In the genomic region with DNA sequence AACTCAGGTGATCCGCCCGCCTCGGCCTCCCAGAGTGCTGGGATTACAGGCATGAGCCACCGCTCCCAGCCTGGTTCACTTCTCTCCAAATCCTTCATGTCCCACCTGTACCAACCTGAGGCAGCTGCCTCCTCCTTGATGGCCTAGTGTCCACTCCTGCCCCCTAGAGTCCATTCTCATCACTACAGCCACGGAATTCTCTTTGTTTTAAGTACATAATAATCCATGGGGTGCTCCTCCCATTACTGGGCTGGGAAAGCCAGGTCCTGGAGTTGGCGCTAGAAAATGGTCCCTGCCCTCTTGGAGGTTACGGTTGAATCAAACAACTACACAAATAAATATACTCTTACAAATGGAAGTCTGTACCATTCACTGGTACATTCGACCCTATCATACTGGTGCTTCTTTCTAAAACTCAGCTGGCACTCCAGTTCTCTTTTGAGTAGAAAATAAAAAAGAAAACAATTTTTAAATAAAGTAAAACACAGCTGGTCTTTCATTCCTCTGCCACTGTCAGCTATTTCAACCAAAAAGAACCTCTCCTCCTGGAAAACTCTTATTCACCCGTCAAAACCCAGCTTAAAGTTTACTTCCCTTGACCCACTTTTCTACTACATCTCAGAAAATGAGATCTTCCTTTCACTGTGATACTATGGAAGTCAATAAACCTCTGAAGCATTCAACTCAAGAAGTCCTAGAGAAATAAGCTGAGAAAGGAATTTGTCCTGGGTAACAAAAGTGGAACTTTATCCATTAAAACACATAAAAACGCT, we compare ENCODE assay signal across 8 cellular contexts. TPM values are rescaled to one million over a fixed set of nuclear protein-coding genes. Genes with fewer than 3 reads are reported as not detected.
DNase-seq lines count a peak whose midpoint lies in the region; ATAC-seq and TF ChIP-seq lines count a peak whose summit lies in the region.

No MANE protein-coding gene starts in this region.

- intact Hi-C loops in activated T-helper 1 cell treated with anti-CD3 and anti-CD28 coated beads, Interleukin-12 subunit alpha, Interleukin-12 subunit beta, Interleukin-2, Interleukin-4 antibody, amounts not matched to agents 30 ng/mL and 10 ng/mL and 1 ng/mL, durations not matched to agents 14 hours and 24 hours and 36 hours (cut with micrococcal nuclease): loop anchor here (1.0 kb wide), 1 partner anchor 177 kb away; no protein-coding TSS in a partner anchor

- no peak overlapping the region for H3K27ac ChIP-seq in KMS-11

- peaks cover 6% of the 10 kb centered on the region for H3K4me1 ChIP-seq in KMS-11 (ENCODE audit: low read depth, poor library complexity, severe bottlenecking)

- H3K9ac ChIP-seq in KMS-11: no peak overlapping the region

- no peaks in the 10 kb centered on the region for H3K79me2 ChIP-seq in KMS-11 (ENCODE audit: insufficient read depth, low read depth)

- no peak overlapping the region for H3K4me2 ChIP-seq in KMS-11

- H3K4me3 Mint-ChIP-seq in activated T-helper 1 cell treated with anti-CD3 and anti-CD28 coated beads, Interleukin-12 subunit alpha, Interleukin-12 subunit beta, Interleukin-2, Interleukin-4 antibody, amounts not matched to agents 30 ng/mL and 10 ng/mL and 1 ng/mL, durations not matched to agents 14 hours and 24 hours and 36 hours: no peak overlapping the region

- no peaks in the 10 kb centered on the region for H3K27me3 Mint-ChIP-seq in activated T-helper 1 cell treated with anti-CD3 and anti-CD28 coated beads, Interleukin-12 subunit alpha, Interleukin-12 subunit beta, Interleukin-2, Interleukin-4 antibody, amounts not matched to agents 30 ng/mL and 10 ng/mL and 1 ng/mL, durations not matched to agents 14 hours and 24 hours and 36 hours (ENCODE audit: insufficient read depth)

- no peak overlapping the region for H2AFZ ChIP-seq in KMS-11 (ENCODE audit: low read depth)

- no peaks in the 10 kb centered on the region for H3K9me3 Mint-ChIP-seq in activated T-helper 1 cell treated with anti-CD3 and anti-CD28 coated beads, Interleukin-12 subunit alpha, Interleukin-12 subunit beta, Interleukin-2, Interleukin-4 antibody, amounts not matched to agents 30 ng/mL and 10 ng/mL and 1 ng/mL, durations not matched to agents 14 hours and 24 hours and 36 hours

- peak overlapping the region; percentile 16 for H3K27ac Mint-ChIP-seq in activated T-helper 1 cell treated with anti-CD3 and anti-CD28 coated beads, Interleukin-12 subunit alpha, Interleukin-12 subunit beta, Interleukin-2, Interleukin-4 antibody, amounts not matched to agents 30 ng/mL and 10 ng/mL and 1 ng/mL, durations not matched to agents 14 hours and 24 hours and 36 hours

- H4K20me1 ChIP-seq in KMS-11 (ENCODE audit: insufficient read depth): no peaks in the 10 kb centered on the region

- no peaks in the 10 kb centered on the region for H3K4me1 Mint-ChIP-seq in activated T-helper 1 cell treated with anti-CD3 and anti-CD28 coated beads, Interleukin-12 subunit alpha, Interleukin-12 subunit beta, Interleukin-2, Interleukin-4 antibody, amounts not matched to agents 30 ng/mL and 10 ng/mL and 1 ng/mL, durations not matched to agents 14 hours and 24 hours and 36 hours (ENCODE audit: low read depth)

- TF ChIP-seq CTCF in KMS-11 (conservative IDR thresholded peaks at IDR 0.05; ENCODE audit: low read depth, low read length): peak; percentile 61

- H3K27me3 ChIP-seq in KMS-11 (ENCODE audit: insufficient read depth, low read depth): no peaks in the 10 kb centered on the region

- no peaks in the 10 kb centered on the region for H3K36me3 ChIP-seq in KMS-11 (ENCODE audit: insufficient read depth)

- ATAC-seq in left lobe of liver: peak; percentile 47
- ATAC-seq in HG02981 (IDR thresholded peaks at IDR 0.05; ENCODE audit: unreplicated experiment): no peak
- ATAC-seq in GM18868 (IDR thresholded peaks at IDR 0.05; ENCODE audit: unreplicated experiment): no peak

- H3K36me3 Mint-ChIP-seq in activated T-helper 1 cell treated with anti-CD3 and anti-CD28 coated beads, Interleukin-12 subunit alpha, Interleukin-12 subunit beta, Interleukin-2, Interleukin-4 antibody, amounts not matched to agents 30 ng/mL and 10 ng/mL and 1 ng/mL, durations not matched to agents 14 hours and 24 hours and 36 hours (ENCODE audit: low read depth): no peaks in the 10 kb centered on the region

- H3K4me3 ChIP-seq in KMS-11 (IDR thresholded peaks at IDR 0.05; ENCODE audit: insufficient read depth, low read depth, low read length): no peak overlapping the region

- DNase-seq in EH (ENCODE audit: low read depth): peak; percentile 36
- DNase-seq in activated T-helper 1 cell treated with anti-CD3 and anti-CD28 coated beads, Interleukin-12 subunit alpha, Interleukin-12 subunit beta, Interleukin-2, Interleukin-4 antibody, amounts not matched to agents 30 ng/mL and 10 ng/mL and 1 ng/mL, durations not matched to agents 14 hours and 24 hours and 36 hours (ENCODE audit: low spot score): no peak
- DNase-seq in left lobe of liver (ENCODE audit: low spot score): no peak
- no peak for DNase-seq in NCI-H2196 treated with DMSO at 0.1 percent for 48 hours (lab: John Stamatoyannopoulos, UW; ENCODE audit: unreplicated experiment)
- no peak for DNase-seq in NCI-H1930 (lab: John Stamatoyannopoulos, UW)

RNA-seq across cellular contexts. Expression of gene ARHGEF18, which starts 22.4 kb away (rescaled TPM):
- total RNA-seq in activated T-helper 1 cell treated with anti-CD3 and anti-CD28 coated beads, Interleukin-12 subunit alpha, Interleukin-12 subunit beta, Interleukin-2, Interleukin-4 antibody, amounts not matched to agents 30 ng/mL and 10 ng/mL and 1 ng/mL, durations not matched to agents 14 hours and 24 hours and 36 hours: 29.3 and 30.5 TPM in 2 replicates
- total RNA-seq in left lobe of liver: 16.4 TPM

RNA-seq across cellular contexts. Expression of gene INSR, which starts 32.1 kb away (rescaled TPM):
- 1.5 TPM in 2 replicates for total RNA-seq in activated T-helper 1 cell treated with anti-CD3 and anti-CD28 coated beads, Interleukin-12 subunit alpha, Interleukin-12 subunit beta, Interleukin-2, Interleukin-4 antibody, amounts not matched to agents 30 ng/mL and 10 ng/mL and 1 ng/mL, durations not matched to agents 14 hours and 24 hours and 36 hours
- total RNA-seq in left lobe of liver: 96.4 TPM

Comparison
In these comparisons a context has a peak if more than half of its experiments do, and no peak if none do; other contexts are left out.
1. RNA of gene INSR, which starts 32.1 kb away (total RNA-seq): 96.4 TPM in left lobe of liver (single experiment); 1.5 TPM in activated T-helper 1 cell treated with anti-CD3 and anti-CD28 coated beads, Interleukin-12 subunit alpha, Interleukin-12 subunit beta, Interleukin-2, Interleukin-4 antibody, amounts not matched to agents 30 ng/mL and 10 ng/mL and 1 ng/mL, durations not matched to agents 14 hours and 24 hours and 36 hours; every median in the first group is over 10 times any median in the second.